8 cellular contexts compared by ENCODE assay signal in the genomic region with DNA sequence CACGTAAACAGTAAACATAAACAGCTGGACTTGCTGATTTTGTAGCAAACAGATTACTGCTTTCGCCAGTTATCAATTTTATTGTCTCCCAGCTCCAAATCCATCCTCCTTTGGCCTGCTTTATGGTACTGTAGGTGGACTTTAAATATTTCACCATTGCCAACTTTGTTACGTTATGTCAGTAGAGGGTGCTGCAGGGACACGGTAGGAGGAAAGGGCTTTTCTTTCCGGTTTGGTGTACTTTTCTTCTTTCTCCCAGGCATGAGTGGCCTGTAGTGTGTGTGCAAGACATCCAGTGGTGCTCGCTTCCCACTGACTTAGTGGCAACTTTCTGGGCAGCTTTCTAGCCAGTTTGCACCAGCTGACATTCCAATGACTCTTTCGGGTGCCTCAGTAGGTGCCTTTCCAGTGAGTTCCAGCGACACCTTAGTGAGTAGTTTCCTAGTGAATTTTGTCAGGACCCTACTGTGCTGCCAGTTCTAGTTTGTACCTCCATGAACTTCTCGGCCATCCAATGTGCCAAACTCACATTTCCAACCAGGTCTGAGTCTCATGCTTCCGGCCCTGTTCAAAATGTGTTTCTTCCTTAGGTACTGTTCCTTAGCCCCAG.
DNase-seq lines count a peak whose midpoint lies in the region; ATAC-seq and TF ChIP-seq lines count a peak whose summit lies in the region.

No MANE protein-coding gene starts in this region.

- no peak overlapping the region for H3K4me3 ChIP-seq in WERI-Rb-1 (ENCODE audit: low read depth, low read length)
- no peak overlapping the region for H3K4me3 ChIP-seq in lower lobe of right lung

- H3K9me3 Mint-ChIP-seq in HFFc6, result no peaks in the 10 kb centered on the region

- H3K27ac ChIP-seq in WERI-Rb-1, result no peak overlapping the region
- H3K27ac ChIP-seq in lower lobe of right lung, result no peak overlapping the region

- TF ChIP-seq CTCF in GM12874 (IDR thresholded peaks at IDR 0.05; ENCODE audit: insufficient read depth, low read depth, low read length), result peak; percentile 54
- peak; percentile 79 for TF ChIP-seq CTCF in HFFc6 (IDR thresholded peaks at IDR 0.05)
- TF ChIP-seq CTCF in WERI-Rb-1 (IDR thresholded peaks at IDR 0.05; ENCODE audit: low read depth, low read length), result peak; percentile 56
- peak; percentile 34 for TF ChIP-seq CTCF in lower lobe of right lung (IDR thresholded peaks at IDR 0.05)

- H3K36me3 Mint-ChIP-seq in HFFc6 (ENCODE audit: low read depth), result no peaks in the 10 kb centered on the region
- H3K36me3 Mint-ChIP-seq in T-helper 17 cell (ENCODE audit: low read depth), result no peaks in the 10 kb centered on the region

- no peaks in the 10 kb centered on the region for H3K4me1 ChIP-seq in lower lobe of right lung

- ATAC-seq in lower lobe of right lung (peak; percentile 69 to 71), T-helper 17 cell (no peak)

- H3K9me3 ChIP-seq in WERI-Rb-1 (ENCODE audit: severe bottlenecking) (no peaks in the 10 kb centered on the region), lower lobe of right lung (peaks cover 4% of the 10 kb centered on the region), T-helper 17 cell (ENCODE audit: control insufficient read depth, low read length, poor library complexity, severe bottlenecking) (no peaks in the 10 kb centered on the region)

- peaks cover 2% of the 10 kb centered on the region for H3K27me3 ChIP-seq in WERI-Rb-1 (ENCODE audit: insufficient read depth, low read depth, severe bottlenecking)
- H3K27me3 ChIP-seq in lower lobe of right lung (ENCODE audit: low read depth), result no peaks in the 10 kb centered on the region

- H3K4me3 Mint-ChIP-seq in HFFc6, result no peak overlapping the region
- no peak overlapping the region for H3K4me3 Mint-ChIP-seq in T-helper 17 cell

- no peaks in the 10 kb centered on the region; the same call in 1 of the 2 replicates for H3K27me3 Mint-ChIP-seq in HFFc6 (ENCODE audit: insufficient read depth)
- H3K27me3 Mint-ChIP-seq in T-helper 17 cell, result no peaks in the 10 kb centered on the region

- H3K4me1 Mint-ChIP-seq in HFFc6 (ENCODE audit: low read depth), result no peaks in the 10 kb centered on the region
- H3K4me1 Mint-ChIP-seq in T-helper 17 cell, result no peaks in the 10 kb centered on the region

- H3K36me3 ChIP-seq in WERI-Rb-1, result no peaks in the 10 kb centered on the region
- H3K36me3 ChIP-seq in lower lobe of right lung, result no peaks in the 10 kb centered on the region

- intact Hi-C loops in lower lobe of right lung (cut with DNase I), result no loop called here

- peak; percentile 47 for DNase-seq in HFFc6
- DNase-seq in NCI-H146 treated with DMSO at 0.1 percent for 48 hours (lab: John Stamatoyannopoulos, UW; ENCODE audit: unreplicated experiment), result peak; percentile 8
- peak; percentile 22 for DNase-seq in WERI-Rb-1
- DNase-seq in lower lobe of right lung, result no peak
- no peak for DNase-seq in cerebellum (ENCODE audit: low spot score)
- DNase-seq in T-helper 17 cell, result no peak
- DNase-seq in activated naive CD4-positive, alpha-beta T cell treated with Interleukin-2 at 50 U/mL for 16 hours, result no peak

- H3K27ac Mint-ChIP-seq in HFFc6, result no peak overlapping the region
- H3K27ac Mint-ChIP-seq in T-helper 17 cell, result no peak overlapping the region

Comparison
In these comparisons a context has a peak if more than half of its experiments do, and no peak if none do; other contexts are left out.
1. DNase-seq: peak in HFFc6 (single experiment), NCI-H146 treated with DMSO at 0.1 percent for 48 hours (single experiment) and WERI-Rb-1 (single experiment); none in lower lobe of right lung (single experiment), cerebellum (single experiment), T-helper 17 cell (0 of 3) and activated naive CD4-positive, alpha-beta T cell treated with Interleukin-2 at 50 U/mL for 16 hours (single experiment).
2. Peak in every context shown above with its lines, with median percentiles within 50 percentile points of each other: CTCF ChIP-seq.